In genomic region chr5:101679816-101680215, GRCh38 we compare ENCODE assay signal across 24 cellular contexts.
A peak's percentile ranks its signal among the peaks of the same experiment; 100 is the strongest.
DNase-seq lines count a peak whose midpoint lies in the region; ATAC-seq, FAIRE-seq and TF ChIP-seq lines count a peak whose summit lies in the region.
"Had no signal": no experiment of that assay in that cellular context is flagged by ENCODE, and none has a peak within 500 bp of the region (broad histone marks: within the 10 kb centered on the region; RNA-seq: fewer than 3 reads in every experiment).

No MANE protein-coding gene starts in this region.

- H2BK12ac ChIP-seq in neuronal stem cell (ENCODE audit: low read length) = no peak overlapping the region

- no peaks in the 10 kb centered on the region for H3K79me1 ChIP-seq in neuronal stem cell (ENCODE audit: low read depth, low read length)

- H3K36me3 Mint-ChIP-seq in GM23338 (ENCODE audit: low read depth) = no peaks in the 10 kb centered on the region
- H3K36me3 Mint-ChIP-seq: T-cell had no signal

- H2AFZ ChIP-seq in GM23338 = peak overlapping the region; percentile 60; the same call in 1 of the 2 replicates
- H2AFZ ChIP-seq in neuronal stem cell (ENCODE audit: low read length) = peak overlapping the region; percentile 1

- H2AK5ac ChIP-seq in neuronal stem cell (ENCODE audit: low read depth, low read length) = no peak overlapping the region

- no peaks in the 10 kb centered on the region for H3K79me2 ChIP-seq in GM23338 (replicated peaks; ENCODE audit: insufficient read depth)

- H4K8ac ChIP-seq in neuronal stem cell (ENCODE audit: low read depth, low read length) = no peak overlapping the region

- TF ChIP-seq CTCF in GM23338 (conservative IDR thresholded peaks at IDR 0.05; ENCODE audit: low read depth in 2 of 2) (no peak), bronchial epithelial cell (IDR thresholded peaks at IDR 0.05; ENCODE audit: insufficient read depth, low read length, severe bottlenecking) (no peak)

- no peak overlapping the region for H3K4me2 ChIP-seq in GM23338
- no peak overlapping the region for H3K4me2 ChIP-seq in neuronal stem cell (ENCODE audit: insufficient read depth, low read length, poor library complexity, severe bottlenecking)

- peaks cover 12% of the 10 kb centered on the region for H3K4me1 Mint-ChIP-seq in GM23338
- H3K4me1 Mint-ChIP-seq: T-cell had no signal

- no peaks in the 10 kb centered on the region for H3K9me3 Mint-ChIP-seq in GM23338
- H3K9me3 Mint-ChIP-seq: T-cell had no signal

- H2BK120ac ChIP-seq in neuronal stem cell (ENCODE audit: low read depth, low read length) = no peak overlapping the region

- no peak overlapping the region for H3K18ac ChIP-seq in neuronal stem cell (ENCODE audit: low read length)

- ATAC-seq in GM23338 (no peak), HG03457 (IDR thresholded peaks at IDR 0.05; ENCODE audit: unreplicated experiment) (no peak)
- ATAC-seq: HepG2, Panc1, T-cell had no signal

- FAIRE-seq in bronchial epithelial cell (lab: Jason Lieb, UNC) = peak; percentile 68
- FAIRE-seq: HepG2 had no signal

- H3K27ac ChIP-seq in GM23338 (ENCODE audit: low read depth) = no peak overlapping the region
- no peak overlapping the region for H3K27ac ChIP-seq in neuronal stem cell (replicated peaks; ENCODE audit: low read length)
- H3K27ac ChIP-seq in effector memory CD4-positive, alpha-beta T cell (ENCODE audit: insufficient read depth, low read length, poor library complexity, severe bottlenecking) = no peak overlapping the region
- H3K27ac ChIP-seq: brain microvascular endothelial cell, sigmoid colon, upper lobe of left lung had no signal

- H3K4me3 Mint-ChIP-seq in GM23338 = no peak overlapping the region
- H3K4me3 Mint-ChIP-seq: T-cell had no signal

- no peak overlapping the region for H3K4me3 ChIP-seq in GM23338
- no peak overlapping the region for H3K4me3 ChIP-seq in bronchial epithelial cell (ENCODE audit: low read depth, low read length)
- no peak overlapping the region for H3K4me3 ChIP-seq in neuronal stem cell (ENCODE audit: low read length in 2 of 2)
- no peak overlapping the region for H3K4me3 ChIP-seq in effector memory CD4-positive, alpha-beta T cell (ENCODE audit: insufficient read depth, low read depth, low read length, poor library complexity, severe bottlenecking)
- H3K4me3 ChIP-seq: sigmoid colon, upper lobe of left lung had no signal

- peaks cover 11% of the 10 kb centered on the region for H3K4me1 ChIP-seq in GM23338 (ENCODE audit: insufficient read depth)
- peaks cover 0 to 4% of the 10 kb centered on the region in 2 donors for H3K4me1 ChIP-seq in neuronal stem cell (ENCODE audit: control insufficient read depth in 2 of 2, insufficient read depth in 1 of 2, low read depth in 1 of 2, low read length in 2 of 2)
- H3K4me1 ChIP-seq in effector memory CD4-positive, alpha-beta T cell (ENCODE audit: control insufficient read depth, insufficient read depth, low read length, poor library complexity, severe bottlenecking) = no peaks in the 10 kb centered on the region

- H3K14ac ChIP-seq in neuronal stem cell (ENCODE audit: low read length) = no peak overlapping the region

- no peak overlapping the region for H3K9ac ChIP-seq in neuronal stem cell (ENCODE audit: low read depth, low read length, poor library complexity)

- H3K27ac Mint-ChIP-seq in GM23338 = no peak overlapping the region
- H3K27ac Mint-ChIP-seq: T-cell had no signal

- no peak overlapping the region for H2BK5ac ChIP-seq in neuronal stem cell (ENCODE audit: low read length)

- no peak for DNase-seq in GM23338 (ENCODE audit: low spot score)
- peak; percentile 65 for DNase-seq in NOMO-1 treated with DMSO at 0.1 percent for 48 hours (lab: John Stamatoyannopoulos, UW; ENCODE audit: unreplicated experiment)
- DNase-seq in bronchial epithelial cell (ENCODE audit: low read depth) = peak; percentile 65
- DNase-seq in neuronal stem cell (ENCODE audit: low spot score) = no peak
- no peak for DNase-seq in effector memory CD4-positive, alpha-beta T cell
- no peak for DNase-seq in NCI-H774 (lab: John Stamatoyannopoulos, UW)
- no peak for DNase-seq in HuH-7 (ENCODE audit: low spot score)
- DNase-seq: activated CD4-positive, CD25-positive, alpha-beta regulatory T cell; activated naive CD4-positive, alpha-beta T cell; BE2C; brain microvascular endothelial cell; DMS153; glutamatergic neuron; H7; islet precursor cell; NCI-H1417 treated with DMSO at 0.1 percent for 48 hours; NCI-H345; sigmoid colon; stimulated activated CD4-positive, alpha-beta T cell treated with anti-CD3 and anti-CD28 coated beads, Interleukin-4, amount 100 ng/mL, for 4 hours; T-cell; upper lobe of left lung had no signal

- H3K27me3 Mint-ChIP-seq in GM23338 (ENCODE audit: insufficient read depth, low read depth, poor library complexity) = peaks cover 4% of the 10 kb centered on the region
- H3K27me3 Mint-ChIP-seq: T-cell had no signal

- no peak overlapping the region for H3K4ac ChIP-seq in neuronal stem cell (ENCODE audit: low read length)

- no peaks in the 10 kb centered on the region for H4K20me1 ChIP-seq in GM23338 (replicated peaks; ENCODE audit: insufficient read depth)

- H2BK15ac ChIP-seq in neuronal stem cell (ENCODE audit: low read length) = no peak overlapping the region

- H3K9me2 ChIP-seq in GM23338 (ENCODE audit: insufficient read depth) = no peaks in the 10 kb centered on the region

- H3K36me3 ChIP-seq in GM23338 (ENCODE audit: insufficient read depth) = no peaks in the 10 kb centered on the region
- no peaks in the 10 kb centered on the region for H3K36me3 ChIP-seq in bronchial epithelial cell (ENCODE audit: control insufficient read depth, insufficient read depth, low read length)
- no peaks in the 10 kb centered on the region for H3K36me3 ChIP-seq in neuronal stem cell (replicated peaks in 1 of 2; ENCODE audit: control insufficient read depth in 2 of 2, insufficient read depth in 2 of 2, low read length in 2 of 2)
- no peaks in the 10 kb centered on the region for H3K36me3 ChIP-seq in effector memory CD4-positive, alpha-beta T cell (ENCODE audit: control insufficient read depth, insufficient read depth, low read length)
- H3K36me3 ChIP-seq: BE2C, brain microvascular endothelial cell, sigmoid colon, upper lobe of left lung had no signal

- H3F3A ChIP-seq in GM23338 (replicated peaks; ENCODE audit: low read depth) = no peaks in the 10 kb centered on the region

- no peak overlapping the region for H4K91ac ChIP-seq in neuronal stem cell (ENCODE audit: low read depth, low read length, poor library complexity)

- H3K27me3 ChIP-seq in GM23338 (ENCODE audit: insufficient read depth) (no peaks in the 10 kb centered on the region), bronchial epithelial cell (ENCODE audit: control insufficient read depth, insufficient read depth, low read length) (no peaks in the 10 kb centered on the region), neuronal stem cell (ENCODE audit: control insufficient read depth in 3 of 3, insufficient read depth in 3 of 3, low read depth in 1 of 3, low read length in 3 of 3) (no peaks in the 10 kb centered on the region)
- H3K27me3 ChIP-seq in effector memory CD4-positive, alpha-beta T cell (replicated peaks; ENCODE audit: control insufficient read depth, insufficient read depth, low read length, poor library complexity, severe bottlenecking) = no peaks in the 10 kb centered on the region
- H3K27me3 ChIP-seq: BE2C, brain microvascular endothelial cell, sigmoid colon, upper lobe of left lung had no signal

- H3K23ac ChIP-seq in neuronal stem cell (ENCODE audit: low read depth, low read length, poor library complexity) = no peak overlapping the region

- H3K9me3 ChIP-seq in neuronal stem cell (replicated peaks in 1 of 2; ENCODE audit: control insufficient read depth in 2 of 2, insufficient read depth in 1 of 2, low read depth in 1 of 2, low read length in 2 of 2) = no peaks in the 10 kb centered on the region
- H3K9me3 ChIP-seq in effector memory CD4-positive, alpha-beta T cell (ENCODE audit: control insufficient read depth, low read length) = no peaks in the 10 kb centered on the region
- H3K9me3 ChIP-seq: BE2C, sigmoid colon, upper lobe of left lung had no signal

- WGBS in neuronal stem cell (ENCODE audit: extremely low coverage in 2 of 2, insufficient read length in 2 of 2, insufficient replicate concordance in 1 of 2), 2 donors = no CpG with 5 or more reads among the region's 2 CpGs

TF ChIP-seq in GM23338, 12 proteins besides CTCF, POLR2A, EP300 and RAD21 (continues in another document):
- no peak for TF ChIP-seq ETS1 (IDR thresholded peaks at IDR 0.05)
- no peak for TF ChIP-seq ZNF114 (CRISPR knock-in tag; IDR thresholded peaks at IDR 0.05)
- TF ChIP-seq EZH2phosphoT487 (IDR thresholded peaks at IDR 0.05; ENCODE audit: unreplicated experiment) = no peak
- TF ChIP-seq ZNF331 (CRISPR knock-in tag; IDR thresholded peaks at IDR 0.05; ENCODE audit: low read depth) = no peak

Comparison
In these comparisons a context has a peak if more than half of its experiments do, and no peak if none do; other contexts are left out.
1. DNase-seq: peak in NOMO-1 treated with DMSO at 0.1 percent for 48 hours (single experiment) and bronchial epithelial cell (single experiment); none in GM23338 (single experiment), neuronal stem cell (single experiment), effector memory CD4-positive, alpha-beta T cell (0 of 3), NCI-H774 (single experiment) and HuH-7 (single experiment).